Comparison of ENCODE assay signal across 10 cellular contexts in genomic region chr11:71454470-71455113, GRCh38. TPM values are rescaled to one million over a fixed set of nuclear protein-coding genes. Genes with fewer than 3 reads are reported as not detected.
DNase-seq lines count a peak whose midpoint lies in the region; ATAC-seq, FAIRE-seq and TF ChIP-seq lines count a peak whose summit lies in the region.
"Had no signal": no experiment of that assay in that cellular context is flagged by ENCODE, and none has a peak within 500 bp of the region (broad histone marks: within the 10 kb centered on the region; RNA-seq: fewer than 3 reads in every experiment).

No MANE protein-coding gene starts in this region.

- H3K9me1 ChIP-seq in keratinocyte (ENCODE audit: control insufficient read depth, extremely low read depth, insufficient read depth, low read length), result peaks cover 2% of the 10 kb centered on the region

- no peak for FAIRE-seq in A549 (lab: Jason Lieb, UNC)
- no peak for FAIRE-seq in keratinocyte (lab: Jason Lieb, UNC)
- FAIRE-seq: G401.6 had no signal

- dilution Hi-C loops in keratinocyte (cut with MboI; ENCODE audit: extremely low pct_ligation_motif_present, low sequenced_read_pairs), result no loop called here

- H3K4me1 ChIP-seq in A549, result peaks cover 16% of the 10 kb centered on the region; the same call in 2 of the 3 replicates
- peaks cover 30% of the 10 kb centered on the region for H3K4me1 ChIP-seq in keratinocyte (ENCODE audit: control insufficient read depth, extremely low read depth, insufficient read depth, low read length)

- no peak overlapping the region for H2AFZ ChIP-seq in keratinocyte (ENCODE audit: control insufficient read depth, low read length)

- TF ChIP-seq CTCF in A549 (IDR thresholded peaks at IDR 0.05) (peak; percentile 26; the same call in 1 of the 3 replicates), GM12865 (IDR thresholded peaks at IDR 0.05; ENCODE audit: insufficient read depth, low read depth, low read length, missing control alignments) (peak; percentile 5), keratinocyte (optimal IDR thresholded peaks at IDR 0.05 in 1 of 3, IDR thresholded peaks at IDR 0.05 in 1 of 3, conservative IDR thresholded peaks at IDR 0.05 in 1 of 3; ENCODE audit: extremely low read depth in 1 of 3, insufficient read depth in 2 of 3, low read length in 3 of 3) (peak; percentile 40 to 77 (median 42))

- H3K27me3 ChIP-seq in keratinocyte (ENCODE audit: control insufficient read depth, extremely low read depth, insufficient read depth, low read length), result no peaks in the 10 kb centered on the region

- 74% methylated on average over 7 of the region's 7 CpGs for WGBS in A549 (ENCODE audit: missing lambda C conversion rate)

- no peaks in the 10 kb centered on the region for H4K20me1 ChIP-seq in keratinocyte (ENCODE audit: control insufficient read depth, extremely low read depth, insufficient read depth, low read length)

- ATAC-seq in A549, result no peak
- no peak for ATAC-seq in GM21528 (IDR thresholded peaks at IDR 0.05; ENCODE audit: low FRiP score, unreplicated experiment)
- no peak for ATAC-seq in HG02884 (IDR thresholded peaks at IDR 0.05; ENCODE audit: unreplicated experiment)

- TF ChIP-seq EP300 in A549 (IDR thresholded peaks at IDR 0.05), result no peak

- no peak for TF ChIP-seq POLR2A in A549 (IDR thresholded peaks at IDR 0.05; ENCODE audit: low read length)

- CTCF ChIA-PET in A549 (lab: Yijun Ruan, JAX), result interaction anchor here (0.5 to 0.6 kb wide), 2 partner anchors 76 to 202 kb away, joined by 3 read pairs; partner anchors contain the start of gene SHANK2

- H3K4me2 ChIP-seq in A549 (peak overlapping the region; percentile 93), keratinocyte (ENCODE audit: control insufficient read depth, extremely low read depth, insufficient read depth, low read depth, low read length) (no peak overlapping the region)

- no peak overlapping the region for H3K9ac ChIP-seq in keratinocyte (ENCODE audit: control insufficient read depth, extremely low read depth, insufficient read depth, low read length)

- H3K79me2 ChIP-seq in keratinocyte (ENCODE audit: control insufficient read depth, insufficient read depth, low read length), result peaks cover 17% of the 10 kb centered on the region

- POLR2A ChIA-PET in A549 (lab: Yijun Ruan, JAX), result no interaction called here

- H3K4me3 ChIP-seq in A549 (no peak overlapping the region), GM12865 (ENCODE audit: low read depth, low read length) (peak overlapping the region; percentile 87; the same call in 1 of the 2 replicates), keratinocyte (ENCODE audit: control insufficient read depth in 2 of 3, extremely low read depth in 1 of 3, insufficient read depth in 2 of 3, low read depth in 1 of 3, low read length in 3 of 3) (no peak overlapping the region)

- H3K27ac ChIP-seq in A549 (no peak overlapping the region), keratinocyte (ENCODE audit: control insufficient read depth, insufficient read depth, low read length) (no peak overlapping the region)

- TF ChIP-seq RAD21 in A549 (conservative IDR thresholded peaks at IDR 0.05 in 1 of 2, IDR thresholded peaks at IDR 0.05 in 1 of 2), result peak; percentile 18 to 28; a peak in 2 of 5 replicates

- H3K9me3 ChIP-seq in A549 (no peaks in the 10 kb centered on the region), keratinocyte (ENCODE audit: control insufficient read depth, low read depth, low read length) (no peaks in the 10 kb centered on the region)

- H3K36me3 ChIP-seq in keratinocyte (ENCODE audit: control insufficient read depth in 2 of 2, extremely low read depth in 1 of 2, insufficient read depth in 2 of 2, low read length in 2 of 2), result peaks cover 30% of the 10 kb centered on the region in 2 experiments

- DNase-seq in A549 (ENCODE audit: low read depth in 1 of 2, low spot score in 1 of 2), result no peak
- peak; percentile 18 for DNase-seq in GM12865 (ENCODE audit: low read depth)
- peak; percentile 43 for DNase-seq in activated CD4-positive, alpha-beta T cell treated with anti-CD3 and anti-CD28 coated beads, Interleukin-2, amount 50 U/mL, for 1 hour
- no peak for DNase-seq in keratinocyte (ENCODE audit: low read depth, low spot score)
- DNase-seq in EL, result no peak
- DNase-seq in NCI-H2081 treated with DMSO at 0.1 percent for 48 hours (lab: John Stamatoyannopoulos, UW), result no peak
- DNase-seq: NCI-H446 had no signal

TF ChIP-seq in A549, 52 proteins besides CTCF, POLR2A, EP300 and RAD21:
- TF ChIP-seq RFX5 (IDR thresholded peaks at IDR 0.05) (no peak), EHF (CRISPR knock-in tag; IDR thresholded peaks at IDR 0.05) (no peak), NR3C1 (IDR thresholded peaks at IDR 0.05) (no peak), HOXA7 (CRISPR knock-in tag; IDR thresholded peaks at IDR 0.05) (no peak)
TF ChIP-seq in A549: peak in this region for 0.

RNA-seq across cellular contexts. Expression of gene NADSYN1, which starts 1.6 kb away (rescaled TPM):
- polyA plus RNA-seq in A549 (2011; rRNA removed) (34.6 and 47.1 TPM in 2 replicates), A549 (2017; fragmentation: RNase III; extraction: RNeasy Plus Mini Kit Qiagen cat#74134 plus additional on column Dnase treatment) (63.3 to 70.9 TPM (median 67.6 TPM) in 3 replicates), keratinocyte (37.5 to 82.2 TPM (median 51.5 TPM) in 3 replicates)
- polyA plus RNA-seq in A549 (2012; cell fraction: cytosol; rRNA removed), result 43.0 and 47.3 TPM in 2 replicates
- 131 and 187 TPM in 2 replicates for polyA plus RNA-seq in A549 (2012; cell fraction: nucleus; rRNA removed)
- polyA minus RNA-seq in A549 (2011; rRNA and poly(A)+ RNA removed), result 85.0 and 86.1 TPM in 2 replicates
- polyA plus RNA-seq in keratinocyte (2011; ENCODE audit: low read depth), result 48.3 TPM
- 39.8 and 51.4 TPM in 2 replicates for polyA plus RNA-seq in keratinocyte (2011; cell fraction: cytosol; rRNA removed)
- polyA plus RNA-seq in keratinocyte (2011; cell fraction: nucleus; rRNA removed), result 185 and 203 TPM in 2 replicates
- polyA plus RNA-seq in keratinocyte (2012; ENCODE audit: low replicate concordance), result 42.8 and 82.1 TPM in 2 replicates
- polyA minus RNA-seq in keratinocyte, result 75.9 to 132 TPM (median 80.7 TPM) in 3 replicates
- polyA minus RNA-seq in keratinocyte (2011; cell fraction: cytosol; rRNA and poly(A)+ RNA removed), result 48.3 TPM
- 79.8 and 87.4 TPM in 2 replicates for polyA minus RNA-seq in keratinocyte (2011; cell fraction: nucleus; rRNA and poly(A)+ RNA removed)

RNA-seq across cellular contexts. Expression of gene DHCR7, which starts 6.4 kb away (rescaled TPM):
- polyA plus RNA-seq in A549 (2011; rRNA removed), result 42.7 and 44.2 TPM in 2 replicates
- polyA plus RNA-seq in A549 (2012; cell fraction: cytosol; rRNA removed), result 47.8 and 65.4 TPM in 2 replicates
- 102 and 119 TPM in 2 replicates for polyA plus RNA-seq in A549 (2012; cell fraction: nucleus; rRNA removed)
- polyA plus RNA-seq in A549 (2017; fragmentation: RNase III; extraction: RNeasy Plus Mini Kit Qiagen cat#74134 plus additional on column Dnase treatment), result 47.2 to 82.2 TPM (median 75.8 TPM) in 3 replicates
- 56.9 and 64.4 TPM in 2 replicates for polyA minus RNA-seq in A549 (2011; rRNA and poly(A)+ RNA removed)
- polyA plus RNA-seq in keratinocyte, result 128 to 157 TPM (median 143 TPM) in 3 replicates
- 28.1 TPM for polyA plus RNA-seq in keratinocyte (2011; ENCODE audit: low read depth)
- 73.9 and 86.2 TPM in 2 replicates for polyA plus RNA-seq in keratinocyte (2011; cell fraction: cytosol; rRNA removed)
- polyA plus RNA-seq in keratinocyte (2011; cell fraction: nucleus; rRNA removed), result 170 and 178 TPM in 2 replicates
- 68.2 and 194 TPM in 2 replicates for polyA plus RNA-seq in keratinocyte (2012; ENCODE audit: low replicate concordance)
- polyA minus RNA-seq in keratinocyte, result 153 to 420 TPM (median 173 TPM) in 3 replicates
- 193 TPM for polyA minus RNA-seq in keratinocyte (2011; cell fraction: cytosol; rRNA and poly(A)+ RNA removed)
- polyA minus RNA-seq in keratinocyte (2011; cell fraction: nucleus; rRNA and poly(A)+ RNA removed), result 247 and 301 TPM in 2 replicates

Comparison
In these comparisons a context has a peak if more than half of its experiments do, and no peak if none do; other contexts are left out.
1. DNase-seq: peak in GM12865 (single experiment) and activated CD4-positive, alpha-beta T cell treated with anti-CD3 and anti-CD28 coated beads, Interleukin-2, amount 50 U/mL, for 1 hour (single experiment); none in A549 (0 of 2), keratinocyte (single experiment), EL (single experiment) and NCI-H2081 treated with DMSO at 0.1 percent for 48 hours (single experiment).
2. Peak in every context shown above with its lines, with median percentiles within 50 percentile points of each other: CTCF ChIP-seq.